ENCODE assay signal across 9 cellular contexts in genomic region chr17:60174767-60175166, GRCh38. TPM values are rescaled to one million over a fixed set of nuclear protein-coding genes. Genes with fewer than 3 reads are reported as not detected.
A peak's percentile ranks its signal among the peaks of the same experiment; 100 is the strongest.
DNase-seq lines count a peak whose midpoint lies in the region; ATAC-seq and TF ChIP-seq lines count a peak whose summit lies in the region.
"Not testable (repeated sequence)": the region's sequence is repeated elsewhere in the genome, so short reads cannot be mapped to it uniquely, and the experiment has no call there.
"Had no signal": no experiment of that assay in that cellular context is flagged by ENCODE, and none has a peak within 500 bp of the region (broad histone marks: within the 10 kb centered on the region; RNA-seq: fewer than 3 reads in every experiment).

No MANE protein-coding gene starts in this region.

- H3K27ac ChIP-seq in H9 (ENCODE audit: insufficient read length, low read depth, low read length); VCaP; heart right ventricle: not testable (repeated sequence)
- peak overlapping the region in 3 of 59 donors; percentile 22 to 35 (median 30) for H3K27ac ChIP-seq in dorsolateral prefrontal cortex

- H4K8ac ChIP-seq in H9 (replicated peaks; ENCODE audit: insufficient read length, low read depth, low read length): not testable (repeated sequence)

- H4K91ac ChIP-seq in H9 (ENCODE audit: insufficient read length, low read depth, low read length): not testable (repeated sequence)

- not testable (repeated sequence) for H2AFZ ChIP-seq in H9 (ENCODE audit: low read length)

- not testable (repeated sequence) for H3K4me3 Mint-ChIP-seq in H9, nephron

- peak in 4 of 8 donors; percentile 35 to 47 (median 42) for ATAC-seq in heart right ventricle

- not testable (repeated sequence) for H4K5ac ChIP-seq in H9 (ENCODE audit: insufficient read length, low read depth, low read length)

- not testable (repeated sequence) for H2BK20ac ChIP-seq in H9 (ENCODE audit: low read depth, low read length, poor library complexity, severe bottlenecking)

- peak; percentile 60 for TF ChIP-seq CTCF in H9 (conservative IDR thresholded peaks at IDR 0.05)
- TF ChIP-seq CTCF in VCaP (conservative IDR thresholded peaks at IDR 0.05): peak; percentile 20; the same call in 1 of the 2 replicates
- peak in 53 of 56 donors; percentile 32 to 71 (median 54) for TF ChIP-seq CTCF in dorsolateral prefrontal cortex (IDR thresholded peaks at IDR 0.05 in 54 of 56, conservative IDR thresholded peaks at IDR 0.05 in 2 of 56; ENCODE audit: low read depth in 1 of 56, partially characterized antibody in 56 of 56)
- peak; percentile 26 to 65 (median 51) for TF ChIP-seq CTCF in heart right ventricle (IDR thresholded peaks at IDR 0.05)
- TF ChIP-seq CTCF in nephron (IDR thresholded peaks at IDR 0.05; ENCODE audit: unreplicated experiment in 3 of 3): peak in 2 of 3 experiments; percentile 24 to 45

- peak; percentile 58 for DNase-seq in D341Med (ENCODE audit: low spot score)
- peak; percentile 77 for DNase-seq in H9
- peak; percentile 34 for DNase-seq in NCI-H69 (lab: John Stamatoyannopoulos, UW)
- peak in 2 of 10 donors; percentile 46 to 47 for DNase-seq in dorsolateral prefrontal cortex
- not testable (repeated sequence) for DNase-seq in heart right ventricle
- DNase-seq in superior temporal gyrus (ENCODE audit: extremely low spot score): peak; percentile 31

- H3K4me1 Mint-ChIP-seq in H9: peaks cover 19 to 28% of the 10 kb centered on the region in 2 experiments
- H3K4me1 Mint-ChIP-seq in nephron: not testable (repeated sequence)

- H3K23ac ChIP-seq in H9 (ENCODE audit: insufficient read length, low read depth, low read length): not testable (repeated sequence)

- H3K27ac Mint-ChIP-seq in H9: not testable (repeated sequence)
- peak overlapping the region in 1 of 3 experiments; percentile 22 for H3K27ac Mint-ChIP-seq in nephron

- H3K9me3 Mint-ChIP-seq in H9, nephron: not testable (repeated sequence)

- not testable (repeated sequence) for H2BK5ac ChIP-seq in H9 (ENCODE audit: insufficient read length, low read length)

- peaks cover 0 to 38% (median 9%) of the 10 kb centered on the region in 9 donors for H3K36me3 ChIP-seq in heart right ventricle

- not testable (repeated sequence) for H3K4me3 ChIP-seq in dorsolateral prefrontal cortex, heart right ventricle

- not testable (repeated sequence) for H3K4me2 ChIP-seq in H9 (ENCODE audit: insufficient read depth, insufficient read length, low read length)

- not testable (repeated sequence) for H3K18ac ChIP-seq in H9 (ENCODE audit: insufficient read length, low read depth, low read length)

- H3K27me3 ChIP-seq in H9 (ENCODE audit: insufficient read depth, low read length); dorsolateral prefrontal cortex; heart right ventricle: not testable (repeated sequence)

- H4K20me1 ChIP-seq in H9 (ENCODE audit: control insufficient read depth, insufficient read depth, insufficient read length): not testable (repeated sequence)

- not testable (repeated sequence) for H3K56ac ChIP-seq in H9 (ENCODE audit: insufficient read length, low read depth, low read length)

- not testable (repeated sequence) for H3K23me2 ChIP-seq in H9 (ENCODE audit: insufficient read length, low read depth, low read length, poor library complexity, severe bottlenecking)

- H3K4ac ChIP-seq in H9 (ENCODE audit: low read depth, low read length): not testable (repeated sequence)

- not testable (repeated sequence) for H3K9me3 ChIP-seq in H9 (ENCODE audit: control insufficient read depth, low read depth, low read length); heart right ventricle

- not testable (repeated sequence) for H3K4me1 ChIP-seq in H9 (ENCODE audit: insufficient read depth, low read length)
- peaks cover 0 to 40% (median 16%) of the 10 kb centered on the region in 9 donors for H3K4me1 ChIP-seq in heart right ventricle

- not testable (repeated sequence) for H3K27me3 Mint-ChIP-seq in H9 (ENCODE audit: low read depth); nephron (ENCODE audit: low read depth)

- not testable (repeated sequence) for H3K14ac ChIP-seq in H9 (ENCODE audit: insufficient read depth, low read length)

- WGBS in H9 (ENCODE audit: extremely low coverage, insufficient read length, low lambda C conversion rate): no CpG with 5 or more reads among the region's 6 CpGs
- WGBS in heart right ventricle, 2 donors: 87 to 91% methylated on average over 6 of the region's 6 CpGs

- not testable (repeated sequence) for H2BK12ac ChIP-seq in H9 (ENCODE audit: insufficient read length, low read depth, low read length)

- H3K79me1 ChIP-seq in H9 (ENCODE audit: insufficient read depth, low read depth, low read length, poor library complexity, severe bottlenecking): not testable (repeated sequence)

- not testable (repeated sequence) for H3K79me2 ChIP-seq in H9 (ENCODE audit: insufficient read depth, low read length)

- intact Hi-C loops in dorsolateral prefrontal cortex (cut with DNase I): not testable (repeated sequence)
- intact Hi-C loops in heart right ventricle (cut with DNase I): loop anchor here in 1 of 10 donors (1.0 kb wide), 1 partner anchor 31 kb away; no protein-coding TSS in a partner anchor

- not testable (repeated sequence) for H3K9ac ChIP-seq in H9 (ENCODE audit: extremely low read depth, insufficient read length, low read length)

- not testable (repeated sequence) for H2AK5ac ChIP-seq in H9 (ENCODE audit: insufficient read length, low read length)

- not testable (repeated sequence) for H2BK120ac ChIP-seq in H9 (ENCODE audit: low read depth, low read length, poor library complexity, severe bottlenecking)

- not testable (repeated sequence) for H2BK15ac ChIP-seq in H9 (ENCODE audit: low read depth, low read length)

- not testable (repeated sequence) for H3T11ph ChIP-seq in H9 (ENCODE audit: low read length)

- peaks cover 6 to 25% (median 23%) of the 10 kb centered on the region in 3 experiments for H3K36me3 Mint-ChIP-seq in H9 (ENCODE audit: insufficient read depth in 1 of 3, low read depth in 3 of 3)
- H3K36me3 Mint-ChIP-seq in nephron (ENCODE audit: low read depth): peaks cover 17% of the 10 kb centered on the region

RNA-seq across cellular contexts. Expression of gene CA4, which starts 25.0 kb away (rescaled TPM):
- total RNA-seq in H9 (2021) (1.4 and 1.7 TPM in 2 replicates), dorsolateral prefrontal cortex (10 to 100 TPM in 117 of 120 experiments, 1 to 10 TPM in 3; 2.1 to 56.7 (median 22.2) TPM), heart right ventricle (10 to 100 TPM in 7 of 10 donors, 1 to 10 TPM in 3; 5.7 to 35.1 (median 14.4) TPM)
- polyA plus RNA-seq in heart right ventricle: 10 to 100 TPM; 38.6 to 57.8 TPM
- total RNA-seq: LHCN-M2 had no signal
